In genomic region chr17:50139950-50140885, GRCh38 we compare ENCODE assay signal across 8 cellular contexts. TPM values are rescaled to one million over a fixed set of nuclear protein-coding genes. Genes with fewer than 3 reads are reported as not detected.
A peak's percentile ranks its signal among the peaks of the same experiment; 100 is the strongest.
DNase-seq lines count a peak whose midpoint lies in the region; FAIRE-seq and TF ChIP-seq lines count a peak whose summit lies in the region.

No MANE protein-coding gene starts in this region.

- in situ Hi-C loops in ACHN (cut with HindIII; ENCODE audit: low pct_ligation_motif_present, low pct_unique_long_range_greater_than_20kb, low sequenced_read_pairs), result no loop called here

- DNase-seq in ACHN (peak; percentile 56), GM18507 (ENCODE audit: extremely low spot score, insufficient read length, low read depth) (no peak), T-helper 9 cell (peak; percentile 79), anterior cingulate cortex (lab: John Stamatoyannopoulos, UW) (peak in 51 of 58 donors; percentile 19 to 85 (median 51)), hepatic stellate cell (ENCODE audit: low spot score) (peak; percentile 92), small intestine (peak; percentile 84), middle frontal gyrus (ENCODE audit: extremely low spot score, low spot score) (no peak)

- H3K36me3 ChIP-seq in small intestine (ENCODE audit: control insufficient read depth in 2 of 2, insufficient read depth in 2 of 2, low read length in 2 of 2), result peaks cover 14 to 34% of the 10 kb centered on the region in 2 donors

- 38 to 46% (median 42%) methylated on average over 19 of the region's 19 CpGs for WGBS in small intestine, 3 donors

- H3K27me3 ChIP-seq in small intestine (ENCODE audit: control insufficient read depth in 2 of 2, insufficient read depth in 2 of 2, low read length in 2 of 2), result no peaks in the 10 kb centered on the region

- peak; percentile 92 for TF ChIP-seq CTCF in LNCAP (IDR thresholded peaks at IDR 0.05)

- no peaks in the 10 kb centered on the region for H3K9me3 ChIP-seq in small intestine (ENCODE audit: control insufficient read depth, low read depth)

- no peak overlapping the region for H3K4me3 ChIP-seq in small intestine (ENCODE audit: low read depth in 1 of 2, low read length in 2 of 2)

- H3K4me1 ChIP-seq in small intestine (ENCODE audit: control insufficient read depth in 2 of 2, insufficient read depth in 1 of 2, low read depth in 1 of 2, low read length in 1 of 2), result no peaks in the 10 kb centered on the region

- H3K27ac ChIP-seq in small intestine (ENCODE audit: low read depth in 1 of 2, low read length in 1 of 2), result peak overlapping the region in 1 of 2 donors; percentile 0

- FAIRE-seq in GM18507 (lab: Jason Lieb, UNC) (peak; percentile 90), small intestine (lab: Jason Lieb, UNC) (no peak)

RNA-seq across cellular contexts. Expression of gene SAMD14, which starts 10.3 kb away (rescaled TPM):
- polyA plus RNA-seq in small intestine, result 1 to 10 TPM in 1 of 3 donors, under 1 TPM in 2; 0.54 to 2.1 (median 0.67) TPM

RNA-seq across cellular contexts. Expression of gene PPP1R9B, which starts 10.3 kb away (rescaled TPM):
- polyA plus RNA-seq in small intestine, result 10 to 100 TPM; 14.1 to 25.7 (median 17.4) TPM

RNA-seq across cellular contexts. Expression of gene SGCA, which starts 25.6 kb away (rescaled TPM):
- polyA plus RNA-seq in small intestine, result 1 to 10 TPM in 2 of 3 donors, not detected in 1; 5.0 to 6.2 TPM

RNA-seq across cellular contexts. Expression of gene PDK2, which starts 45.1 kb away (rescaled TPM):
- 10 to 100 TPM; 27.2 to 39.6 (median 34.0) TPM for polyA plus RNA-seq in small intestine

Comparison
In these comparisons a context has a peak if more than half of its experiments do, and no peak if none do; other contexts are left out.
1. DNase-seq: peak in ACHN (single experiment), T-helper 9 cell (single experiment), anterior cingulate cortex (51 of 58), hepatic stellate cell (single experiment) and small intestine (single experiment); none in GM18507 (single experiment) and middle frontal gyrus (single experiment).